In the genomic region with DNA sequence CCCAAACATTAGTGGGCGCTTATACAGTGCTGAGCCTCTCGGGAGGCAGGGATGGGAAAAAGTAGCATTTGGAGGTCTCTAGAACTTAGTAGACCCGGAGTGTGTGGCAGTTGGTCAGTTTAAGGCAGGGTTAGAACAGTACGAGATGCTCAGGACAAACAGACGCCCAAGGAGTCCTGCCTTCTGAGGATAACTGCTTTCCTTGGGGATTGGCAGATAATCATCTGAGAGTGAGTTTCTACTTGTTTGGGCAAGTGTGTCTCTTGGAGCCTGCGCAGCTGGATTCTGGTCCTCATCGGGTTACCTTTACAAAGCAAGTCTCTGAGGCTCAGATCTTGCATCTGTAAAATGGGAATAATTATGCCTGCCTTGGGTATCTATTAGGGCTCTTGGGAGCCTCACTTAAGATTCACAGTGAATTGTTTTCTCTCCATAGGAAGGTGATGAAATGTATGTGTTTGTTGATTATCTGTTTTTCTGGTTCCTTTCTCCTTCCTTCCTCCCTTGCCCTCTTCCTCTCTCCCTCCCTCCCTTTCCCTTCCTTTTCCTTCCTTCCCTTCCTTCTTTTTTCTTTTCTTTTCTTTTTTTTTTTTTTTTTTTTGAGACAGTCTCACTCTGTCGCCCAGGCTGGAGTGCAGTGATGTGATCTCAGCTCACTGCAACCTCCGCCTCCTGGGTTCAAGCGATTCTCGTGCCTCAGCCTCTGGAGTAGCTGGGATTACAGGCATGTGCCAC, we compare ENCODE assay signal across 9 cellular contexts. TPM values are rescaled to one million over a fixed set of nuclear protein-coding genes. Genes with fewer than 3 reads are reported as not detected.
DNase-seq lines count a peak whose midpoint lies in the region; ATAC-seq and TF ChIP-seq lines count a peak whose summit lies in the region.
"Had no signal": no experiment of that assay in that cellular context is flagged by ENCODE, and none has a peak within 500 bp of the region (broad histone marks: within the 10 kb centered on the region; RNA-seq: fewer than 3 reads in every experiment).

No MANE protein-coding gene starts in this region.

- TF ChIP-seq CTCF in GM12865 (IDR thresholded peaks at IDR 0.05; ENCODE audit: insufficient read depth, low read depth, low read length, missing control alignments) = no peak
- no peak for TF ChIP-seq CTCF in RWPE2 (IDR thresholded peaks at IDR 0.05; ENCODE audit: poor library complexity, severe bottlenecking)
- TF ChIP-seq CTCF in retinal pigment epithelial cell (conservative IDR thresholded peaks at IDR 0.05; ENCODE audit: low read depth, low read length) = peak; percentile 8

- no peaks in the 10 kb centered on the region for H3K27me3 ChIP-seq in RWPE2 (ENCODE audit: insufficient read depth, poor library complexity, severe bottlenecking)

- H3K4me3 ChIP-seq in GM12865 (ENCODE audit: low read depth, low read length) = peak overlapping the region; percentile 95
- peak overlapping the region; percentile 98 for H3K4me3 ChIP-seq in RWPE2 (ENCODE audit: severe bottlenecking)
- H3K4me3 ChIP-seq in retinal pigment epithelial cell (ENCODE audit: low read length) = peak overlapping the region; percentile 91

- no peaks in the 10 kb centered on the region; the same call in 1 of the 2 replicates for H3K36me3 ChIP-seq in RWPE2 (ENCODE audit: low read depth)

- H3K4me1 ChIP-seq in RWPE2 (ENCODE audit: insufficient read depth, poor library complexity, severe bottlenecking) = peaks cover 41% of the 10 kb centered on the region

- ATAC-seq in RWPE2 (ENCODE audit: low read depth) (peak; percentile 30), esophagus mucosa (peak; percentile 24)

- no peak for DNase-seq in GM12865 (ENCODE audit: low read depth)
- DNase-seq in RWPE2 (ENCODE audit: low spot score) = no peak
- no peak for DNase-seq in retinal pigment epithelial cell (ENCODE audit: low read depth)
- DNase-seq in activated CD4-positive, alpha-beta T cell treated with anti-CD3 and anti-CD28 coated beads for 4 hours = no peak
- no peak for DNase-seq in stimulated activated CD4-positive, alpha-beta T cell treated with anti-CD3 and anti-CD28 coated beads, Interleukin-1b, Interleukin-23, amount 100 ng/mL, for 48 hours
- DNase-seq in midbrain (lab: John Stamatoyannopoulos, UW) = no peak
- no peak for DNase-seq in GM03348 (ENCODE audit: low spot score)

- peak overlapping the region; percentile 97 for H3K27ac ChIP-seq in RWPE2 (ENCODE audit: poor library complexity, severe bottlenecking)

- H3K9me3 ChIP-seq in RWPE2 (ENCODE audit: severe bottlenecking) = no peaks in the 10 kb centered on the region
- H3K9me3 ChIP-seq: mucosa of descending colon had no signal

RNA-seq across cellular contexts. Expression of a gene that starts 2.0 kb away (rescaled TPM):
- total RNA-seq in esophagus mucosa = 82.9 TPM
